Comparison of ENCODE assay signal across 10 cellular contexts in genomic region chr2:96534131-96534530, GRCh38. TPM values are rescaled to one million over a fixed set of nuclear protein-coding genes. Genes with fewer than 3 reads are reported as not detected.
DNase-seq lines count a peak whose midpoint lies in the region; ATAC-seq and TF ChIP-seq lines count a peak whose summit lies in the region.
"Had no signal": no experiment of that assay in that cellular context is flagged by ENCODE, and none has a peak within 500 bp of the region (broad histone marks: within the 10 kb centered on the region; RNA-seq: fewer than 3 reads in every experiment).

No MANE protein-coding gene starts in this region.

- H3K9me3 ChIP-seq in right atrium auricular region (no peaks in the 10 kb centered on the region), fibroblast of lung (ENCODE audit: control insufficient read depth, insufficient read depth, low read depth, low read length) (no peaks in the 10 kb centered on the region), SJCRH30 (replicated peaks) (no peaks in the 10 kb centered on the region)

- ATAC-seq in Right ventricle myocardium inferior: no peak
- ATAC-seq in effector memory CD8-positive, alpha-beta T cell (replicated peaks): no peak
- ATAC-seq: stimulated activated naive CD8-positive, alpha-beta T cell treated with anti-CD3 and anti-CD28 coated beads, Interleukin-15, amount 100 ng/mL, for 72 hours had no signal

- H3K4me3 Mint-ChIP-seq in effector memory CD8-positive, alpha-beta T cell: no peak overlapping the region
- H3K4me3 Mint-ChIP-seq: stimulated activated naive CD8-positive, alpha-beta T cell treated with anti-CD3 and anti-CD28 coated beads, Interleukin-15, amount 100 ng/mL, for 72 hours had no signal

- peaks cover 42 to 43% of the 10 kb centered on the region in 2 donors for H3K4me1 Mint-ChIP-seq in effector memory CD8-positive, alpha-beta T cell (ENCODE audit: low read depth in 2 of 2)

- no peak overlapping the region for H3K9ac ChIP-seq in fibroblast of lung (ENCODE audit: insufficient read depth, low read length)
- H3K9ac ChIP-seq in rectal smooth muscle tissue (ENCODE audit: low read length): no peak overlapping the region
- H3K9ac ChIP-seq: neural progenitor cell had no signal

- H3K27ac Mint-ChIP-seq in effector memory CD8-positive, alpha-beta T cell: peak overlapping the region in 1 of 2 donors; percentile 46
- H3K27ac Mint-ChIP-seq: neural progenitor cell; stimulated activated naive CD8-positive, alpha-beta T cell treated with anti-CD3 and anti-CD28 coated beads, Interleukin-15, amount 100 ng/mL, for 72 hours had no signal

- H3K4me3 ChIP-seq in right atrium auricular region (no peak overlapping the region), fibroblast of lung (replicated peaks in 1 of 4; ENCODE audit: control extremely low read depth in 1 of 4, insufficient read depth in 1 of 4, low read depth in 3 of 4, low read length in 4 of 4) (no peak overlapping the region), rectal smooth muscle tissue (ENCODE audit: low read length) (no peak overlapping the region), SJCRH30 (no peak overlapping the region)
- H3K4me3 ChIP-seq: neural progenitor cell had no signal

- peaks cover 0 to 92% of the 10 kb centered on the region in 2 donors for H3K4me1 ChIP-seq in right atrium auricular region
- peaks cover 33% of the 10 kb centered on the region for H3K4me1 ChIP-seq in fibroblast of lung (ENCODE audit: control insufficient read depth, extremely low read depth, insufficient read depth, low read length)
- peaks cover 38% of the 10 kb centered on the region for H3K4me1 ChIP-seq in rectal smooth muscle tissue (ENCODE audit: control insufficient read depth, insufficient read depth, low read length)
- peaks cover 44% of the 10 kb centered on the region for H3K4me1 ChIP-seq in SJCRH30

- H4K20me1 ChIP-seq in fibroblast of lung (ENCODE audit: control insufficient read depth, extremely low read depth, insufficient read depth, low read length): no peaks in the 10 kb centered on the region

- H3K9me3 Mint-ChIP-seq in effector memory CD8-positive, alpha-beta T cell: no peaks in the 10 kb centered on the region
- H3K9me3 Mint-ChIP-seq: neural progenitor cell; stimulated activated naive CD8-positive, alpha-beta T cell treated with anti-CD3 and anti-CD28 coated beads, Interleukin-15, amount 100 ng/mL, for 72 hours had no signal

- no peaks in the 10 kb centered on the region for H3K27me3 ChIP-seq in right atrium auricular region
- H3K27me3 ChIP-seq in fibroblast of lung (ENCODE audit: control insufficient read depth, insufficient read depth, low read length): no peaks in the 10 kb centered on the region
- no peaks in the 10 kb centered on the region for H3K27me3 ChIP-seq in rectal smooth muscle tissue (ENCODE audit: control insufficient read depth, insufficient read depth, low read length)
- H3K27me3 ChIP-seq in SJCRH30: no peaks in the 10 kb centered on the region

- H3K27ac ChIP-seq in right atrium auricular region (peak overlapping the region; percentile 91 to 94), fibroblast of lung (ENCODE audit: insufficient read depth, low read length) (peak overlapping the region; percentile 50), rectal smooth muscle tissue (ENCODE audit: low read depth, low read length) (peak overlapping the region; percentile 93), SJCRH30 (no peak overlapping the region)
- H3K27ac ChIP-seq: neural progenitor cell had no signal

- H3K36me3 ChIP-seq in right atrium auricular region (no peaks in the 10 kb centered on the region), fibroblast of lung (ENCODE audit: control insufficient read depth, insufficient read depth, low read length) (no peaks in the 10 kb centered on the region), rectal smooth muscle tissue (ENCODE audit: control insufficient read depth, insufficient read depth, low read length) (no peaks in the 10 kb centered on the region), SJCRH30 (no peaks in the 10 kb centered on the region)
- H3K36me3 ChIP-seq: neural progenitor cell had no signal

- H3K27me3 Mint-ChIP-seq in effector memory CD8-positive, alpha-beta T cell: no peaks in the 10 kb centered on the region
- H3K27me3 Mint-ChIP-seq: stimulated activated naive CD8-positive, alpha-beta T cell treated with anti-CD3 and anti-CD28 coated beads, Interleukin-15, amount 100 ng/mL, for 72 hours had no signal

- no peak for TF ChIP-seq CTCF in right atrium auricular region (IDR thresholded peaks at IDR 0.05)
- no peak for TF ChIP-seq CTCF in fibroblast of lung (conservative IDR thresholded peaks at IDR 0.05 in 1 of 2, IDR thresholded peaks at IDR 0.05 in 1 of 2; ENCODE audit: low read depth in 1 of 2, low read length in 2 of 2)

- no peak for DNase-seq in right atrium auricular region (ENCODE audit: low spot score)
- DNase-seq in Right ventricle myocardium inferior (ENCODE audit: missing footprints): no peak
- DNase-seq in fibroblast of lung (ENCODE audit: low read depth in 2 of 2): no peak
- no peak for DNase-seq in NCI-H2107 treated with DMSO at 0.1 percent for 48 hours (lab: John Stamatoyannopoulos, UW; ENCODE audit: unreplicated experiment)
- DNase-seq in effector memory CD8-positive, alpha-beta T cell: no peak
- DNase-seq in NCI-H1092 treated with DMSO at 0.1 percent for 48 hours (lab: John Stamatoyannopoulos, UW): no peak
- no peak for DNase-seq in SJCRH30
- DNase-seq: stimulated activated naive CD8-positive, alpha-beta T cell treated with anti-CD3 and anti-CD28 coated beads, Interleukin-15, amount 100 ng/mL, for 72 hours had no signal

- H2AFZ ChIP-seq in fibroblast of lung (ENCODE audit: low read length): no peak overlapping the region
- H2AFZ ChIP-seq: neural progenitor cell had no signal

- peak overlapping the region; percentile 41 for H3K4me2 ChIP-seq in fibroblast of lung (ENCODE audit: extremely low read depth, insufficient read depth, low read length)
- H3K4me2 ChIP-seq: neural progenitor cell had no signal

- intact Hi-C loops in Right ventricle myocardium inferior (cut with DNase I): no loop called here

- H3K79me2 ChIP-seq in fibroblast of lung (ENCODE audit: control insufficient read depth, insufficient read depth, low read length): peaks cover 4% of the 10 kb centered on the region

- peaks cover 41% of the 10 kb centered on the region for H3K36me3 Mint-ChIP-seq in effector memory CD8-positive, alpha-beta T cell (ENCODE audit: insufficient read depth)
- H3K36me3 Mint-ChIP-seq: neural progenitor cell had no signal

RNA-seq across cellular contexts. Expression of gene ARID5A, which starts 2.4 kb away (rescaled TPM):
- total RNA-seq in right atrium auricular region (10 to 100 TPM; 17.1 to 52.6 TPM), Right ventricle myocardium inferior (8.7 TPM), fibroblast of lung (7.2 and 9.7 TPM in 2 replicates)
- polyA plus RNA-seq in fibroblast of lung: 4.1 and 5.2 TPM in 2 replicates
- 12.1 TPM in 2 replicates for polyA plus RNA-seq in fibroblast of lung (2012)
- 5.3 and 9.2 TPM in 2 replicates for polyA minus RNA-seq in fibroblast of lung (ENCODE audit: low replicate concordance)
- total RNA-seq in SJCRH30 (2014; rRNA removed; shearing (Covaris generic)): 12.4 and 14.2 TPM in 2 replicates

RNA-seq across cellular contexts. Expression of gene NEURL3, which starts 29.0 kb away (rescaled TPM):
- total RNA-seq in right atrium auricular region (not detected), Right ventricle myocardium inferior (0.14 TPM), fibroblast of lung (not detected in 2 replicates)
- not detected in 2 replicates for polyA plus RNA-seq in fibroblast of lung
- not detected in 2 replicates for polyA plus RNA-seq in fibroblast of lung (2012)
- not detected in 2 replicates for polyA minus RNA-seq in fibroblast of lung (ENCODE audit: low replicate concordance)
- 0.10 TPM in 1 of 2 replicates, not detected in the other for total RNA-seq in SJCRH30 (2014; rRNA removed; shearing (Covaris generic))
